ENCODE assay signal across 8 cellular contexts in the genomic region with DNA sequence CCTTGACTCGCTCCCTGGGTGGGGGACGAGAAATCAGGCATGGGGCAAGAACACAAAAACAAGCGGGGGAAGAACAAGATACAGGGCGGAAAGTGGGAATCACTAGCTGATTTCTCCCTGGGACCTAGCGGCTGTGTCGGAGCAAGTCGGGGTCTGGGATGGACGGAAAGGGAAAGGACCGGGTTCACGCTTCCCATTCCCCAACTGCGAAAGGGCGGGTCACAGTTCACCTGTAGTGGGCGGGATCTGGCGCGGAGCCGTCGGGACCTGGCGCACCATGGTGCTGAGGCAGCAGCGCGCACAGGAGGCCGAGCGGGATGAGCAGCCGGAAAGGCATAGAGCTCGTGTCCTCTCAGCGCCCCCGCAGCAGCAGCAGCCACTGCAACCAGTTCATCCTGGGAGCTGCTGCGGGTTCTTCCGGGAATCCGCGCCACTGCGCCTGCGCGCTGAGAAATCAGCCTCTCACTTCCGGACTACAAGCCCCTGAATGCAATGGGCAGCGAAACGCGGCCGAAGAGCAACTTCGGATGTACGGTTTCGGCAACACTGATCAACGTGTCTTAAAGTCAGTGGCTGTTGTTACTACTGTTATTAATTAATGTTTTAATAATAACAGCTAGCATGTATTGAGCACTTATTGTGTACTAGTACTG. TPM values are rescaled to one million over a fixed set of nuclear protein-coding genes. Genes with fewer than 3 reads are reported as not detected.
DNase-seq lines count a peak whose midpoint lies in the region; ATAC-seq, FAIRE-seq and TF ChIP-seq lines count a peak whose summit lies in the region.

A gene with protein sequence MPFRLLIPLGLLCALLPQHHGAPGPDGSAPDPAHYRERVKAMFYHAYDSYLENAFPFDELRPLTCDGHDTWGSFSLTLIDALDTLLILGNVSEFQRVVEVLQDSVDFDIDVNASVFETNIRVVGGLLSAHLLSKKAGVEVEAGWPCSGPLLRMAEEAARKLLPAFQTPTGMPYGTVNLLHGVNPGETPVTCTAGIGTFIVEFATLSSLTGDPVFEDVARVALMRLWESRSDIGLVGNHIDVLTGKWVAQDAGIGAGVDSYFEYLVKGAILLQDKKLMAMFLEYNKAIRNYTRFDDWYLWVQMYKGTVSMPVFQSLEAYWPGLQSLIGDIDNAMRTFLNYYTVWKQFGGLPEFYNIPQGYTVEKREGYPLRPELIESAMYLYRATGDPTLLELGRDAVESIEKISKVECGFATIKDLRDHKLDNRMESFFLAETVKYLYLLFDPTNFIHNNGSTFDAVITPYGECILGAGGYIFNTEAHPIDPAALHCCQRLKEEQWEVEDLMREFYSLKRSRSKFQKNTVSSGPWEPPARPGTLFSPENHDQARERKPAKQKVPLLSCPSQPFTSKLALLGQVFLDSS (minus strand): TSS at position 415 of the 653 bp plus-strand sequence. CDS start 78 bp downstream, at position 337.

- peak; percentile 87 for DNase-seq in D721Med (ENCODE audit: insufficient read length, low spot score)
- peak; percentile 90 for DNase-seq in Jurkat, Clone E6-1 (ENCODE audit: low read depth, low spot score)
- peak; percentile 96 for DNase-seq in PC-3
- peak; percentile 88 for DNase-seq in activated T-cell treated with anti-CD3 and anti-CD28 coated beads for 4 hours
- peak; percentile 78 for DNase-seq in epithelial cell of prostate (ENCODE audit: low read depth, low spot score)
- peak; percentile 92 to 97 (median 95) for DNase-seq in mucosa of descending colon
- DNase-seq in stimulated activated CD8-positive, alpha-beta memory T cell treated with anti-CD3 and anti-CD28 coated beads, Interleukin-4, amount 100 ng/mL, for 1 hour (ENCODE audit: low read depth in 2 of 2, low spot score in 1 of 2), result peak; percentile 83 to 88

- H3K4me1 ChIP-seq in PC-3 (ENCODE audit: insufficient read depth, low read length), result peaks cover 10% of the 10 kb centered on the region
- peaks cover 4% of the 10 kb centered on the region for H3K4me1 ChIP-seq in mucosa of descending colon (ENCODE audit: low read depth)

- BruUV-seq in PC-3 (replicated peaks; lab: Mats Ljungman, UMichigan), result no TSS peak

- H4K20me1 ChIP-seq in PC-3 (ENCODE audit: low read length), result no peaks in the 10 kb centered on the region

- TF ChIP-seq CTCF in D721Med (IDR thresholded peaks at IDR 0.05; ENCODE audit: insufficient read depth, missing control alignments) (no peak), PC-3 (conservative IDR thresholded peaks at IDR 0.05; ENCODE audit: low read depth, low read length) (no peak), mucosa of descending colon (IDR thresholded peaks at IDR 0.05) (no peak)

- H3F3A ChIP-seq in PC-3 (ENCODE audit: low read length, unreplicated experiment), result no peaks in the 10 kb centered on the region

- POLR2A ChIA-PET in PC-3 (lab: Charles Lee; ENCODE audit: unreplicated experiment), result no interaction called here

- FAIRE-seq in D721Med (lab: Jason Lieb, UNC), result no peak

- no peaks in the 10 kb centered on the region for H3K9me2 ChIP-seq in PC-3 (replicated peaks; ENCODE audit: low read length)

- peaks cover 4% of the 10 kb centered on the region; the same call in 1 of the 2 replicates for H3K36me3 ChIP-seq in PC-3 (ENCODE audit: low read depth, low read length)
- H3K36me3 ChIP-seq in mucosa of descending colon (ENCODE audit: low read depth), result no peaks in the 10 kb centered on the region

- H2AFZ ChIP-seq in PC-3 (ENCODE audit: low read length), result peak within 1 kb of the TSS; percentile 95

- peak within 1 kb of the TSS; percentile 100 for H3K4me2 ChIP-seq in PC-3 (ENCODE audit: low read length)

- H3K9me3 ChIP-seq in PC-3 (ENCODE audit: low read length) (no peaks in the 10 kb centered on the region), mucosa of descending colon (no peaks in the 10 kb centered on the region)

- intact Hi-C loops in PC-3 (cut with micrococcal nuclease), result loop anchor here (1.0 to 5.0 kb wide), 4 partner anchors 24 to 300 kb away; a partner anchor contains a TSS
- intact Hi-C loops in mucosa of descending colon (cut with DNase I, micrococcal nuclease), result loop anchor here in 1 of 2 donors (10.0 kb wide), 1 partner anchor 68 kb away; no protein-coding TSS in a partner anchor

- H3K9ac ChIP-seq in PC-3 (ENCODE audit: low read length), result peak within 1 kb of the TSS; percentile 75

- H3K27me3 ChIP-seq in PC-3 (ENCODE audit: low read length), result no peaks in the 10 kb centered on the region

- peaks cover 9% of the 10 kb centered on the region; the same call in 1 of the 2 replicates for H3K79me2 ChIP-seq in PC-3 (ENCODE audit: low read length)

- peak; percentile 78 for ATAC-seq in GM21576 (IDR thresholded peaks at IDR 0.05; ENCODE audit: unreplicated experiment)
- ATAC-seq in PC-3, result peak; percentile 90
- peak; percentile 96 for ATAC-seq in mucosa of descending colon

- H3K27ac ChIP-seq in PC-3 (ENCODE audit: low read length) (peak within 1 kb of the TSS; percentile 51), epithelial cell of prostate (peak within 1 kb of the TSS; percentile 91)

- CTCF ChIA-PET in PC-3 (lab: Charles Lee), result interaction anchor here (0.6 to 2.5 kb wide), 7 partner anchors 51 to 122 kb away, joined by 3 to 43 read pairs (median 5); no protein-coding TSS in a partner anchor

- H3K4me3 ChIP-seq in Jurkat, Clone E6-1 (ENCODE audit: low read length), result peak within 1 kb of the TSS; percentile 97
- H3K4me3 ChIP-seq in PC-3 (ENCODE audit: low read length) (peak within 1 kb of the TSS; percentile 95), mucosa of descending colon (peak within 1 kb of the TSS; percentile 56)

RNA-seq across cellular contexts. Expression of the gene that starts here (rescaled TPM):
- polyA plus RNA-seq in Jurkat, Clone E6-1 (2012; ENCODE audit: insufficient read depth, insufficient read length), result 21.2 TPM
- total RNA-seq in PC-3 (2014; rRNA removed) (22.2 and 28.5 TPM in 2 replicates), mucosa of descending colon (10 to 100 TPM; 17.9 to 32.1 (median 22.5) TPM)

Comparison
In these comparisons a context has a peak if more than half of its experiments do, and no peak if none do; other contexts are left out.
1. Peak in every context shown above with its lines: DNase-seq, ATAC-seq, H3K4me3 ChIP-seq and H3K27ac ChIP-seq.